24 cellular contexts compared by ENCODE assay signal in the genomic region with DNA sequence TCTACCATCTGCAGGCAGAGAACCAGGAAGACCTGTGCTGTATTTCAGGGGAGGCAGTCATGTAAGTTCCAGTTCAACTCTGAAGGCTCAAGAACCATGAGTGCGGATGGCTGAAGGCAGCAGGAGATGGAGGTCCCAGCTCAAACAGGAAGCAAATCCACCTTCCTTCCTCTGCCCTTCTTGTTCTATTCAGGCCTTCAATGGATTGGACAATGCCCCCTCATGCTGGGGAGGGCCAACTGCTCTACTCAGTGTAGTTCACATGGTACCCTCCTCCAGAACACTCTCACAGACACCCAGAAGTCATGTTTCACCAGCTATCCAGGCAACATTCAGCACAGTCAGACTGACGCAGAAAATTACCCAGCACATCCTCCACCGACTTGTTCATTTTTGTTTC. TPM values are rescaled to one million over a fixed set of nuclear protein-coding genes. Genes with fewer than 3 reads are reported as not detected.
"Had no signal": no experiment of that assay in that cellular context is flagged by ENCODE, and none has a peak within 500 bp of the region (broad histone marks: within the 10 kb centered on the region; RNA-seq: fewer than 3 reads in every experiment).

No MANE protein-coding gene starts in this region.

- H3K4me3 ChIP-seq: PC-9, Peyer's patch, SJCRH30 had no signal

- H3K36me3 ChIP-seq: Peyer's patch, SJCRH30 had no signal

- ATAC-seq: Right ventricle myocardium inferior, SK-N-SH treated with all-trans-retinoic acid at 6 μM for 48 hours had no signal

- H3K27ac ChIP-seq: KMS-11, PC-9, Peyer's patch, SJCRH30 had no signal

- DNase-seq: IMR-90, MV-4-11, NCI-H1092, NCI-H1105 treated with DMSO at 0.1 percent for 48 hours, NCI-H1417 treated with DMSO at 0.1 percent for 48 hours, NCI-H187, NCI-H2029, NCI-H2081 treated with DMSO at 0.1 percent for 48 hours, NCI-H2171, NCI-H226, NCI-H446, NCI-H510A, NCI-H524 treated with DMSO at 0.1 percent for 48 hours, NCI-H69, NCI-H774, PC-9, Peyer's patch, SHP77 treated with DMSO at 0.1 percent for 48 hours, SJCRH30, T-helper 1 cell had no signal

- H3K4me1 ChIP-seq: SJCRH30 had no signal

- H3K9me3 ChIP-seq: Peyer's patch, SJCRH30 had no signal

- H3K4me2 ChIP-seq: KMS-11, PC-9 had no signal

- H2AFZ ChIP-seq: PC-9 had no signal

- H3K9ac ChIP-seq: KMS-11 had no signal

- H3K27me3 ChIP-seq: Peyer's patch, SJCRH30 had no signal

RNA-seq across cellular contexts. Expression of gene RAB31, which starts 39.1 kb away (rescaled TPM):
- total RNA-seq: OCI-LY7 had no signal
